In the genomic region with DNA sequence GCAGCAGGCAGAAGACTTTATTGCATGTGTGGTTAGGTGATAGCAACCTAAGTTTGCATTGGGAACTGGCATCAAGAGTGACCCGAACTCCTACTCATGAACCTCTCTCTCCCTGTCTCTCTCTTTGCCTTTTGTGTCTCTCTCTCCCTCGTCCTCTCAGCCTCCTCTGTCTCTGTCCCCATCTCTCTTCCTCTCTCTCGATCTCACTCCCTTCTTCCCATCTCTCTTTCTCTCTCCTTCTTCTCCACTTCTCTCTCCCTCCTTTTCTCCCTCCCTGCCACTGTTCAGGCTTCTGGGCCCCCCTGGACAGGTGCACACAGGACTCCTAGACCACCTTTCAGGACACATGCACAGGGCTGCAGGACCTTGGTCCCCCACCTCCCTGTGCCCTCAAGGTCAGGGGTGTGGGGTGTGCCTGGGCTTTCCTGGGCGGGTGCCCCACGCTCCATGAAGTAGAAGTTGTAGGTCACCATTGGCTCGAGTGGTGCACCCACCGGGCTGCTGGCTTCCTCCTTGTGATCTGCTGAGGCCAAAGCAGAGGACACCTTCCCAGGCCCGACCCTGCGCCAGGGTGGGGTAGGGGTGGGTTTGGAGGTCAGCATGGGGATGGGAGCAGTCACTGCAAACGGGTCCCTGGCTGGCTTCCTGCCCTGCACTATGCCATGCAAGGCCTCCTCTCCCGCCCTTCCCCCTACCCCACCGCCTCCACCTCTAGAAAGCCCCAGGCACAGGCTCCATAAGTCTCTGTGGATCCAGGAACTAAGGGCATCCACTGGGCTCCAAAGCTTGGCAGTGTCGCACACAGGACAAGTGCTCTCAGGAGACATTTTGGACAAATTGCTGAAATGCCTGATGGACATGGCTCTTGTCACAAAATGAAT, we compare ENCODE assay signal across 25 cellular contexts. TPM values are rescaled to one million over a fixed set of nuclear protein-coding genes. Genes with fewer than 3 reads are reported as not detected.
"Had no signal": no experiment of that assay in that cellular context is flagged by ENCODE, and none has a peak within 500 bp of the region (broad histone marks: within the 10 kb centered on the region; RNA-seq: fewer than 3 reads in every experiment).

No MANE protein-coding gene starts in this region.

- H3K27ac Mint-ChIP-seq: IgD-negative memory B cell had no signal

- DNase-seq: KBM-7, MV-4-11, NCI-H1048, NCI-H1105, NCI-H1417, NCI-H1436 treated with DMSO at 0.1 percent for 48 hours, NCI-H1694, NCI-H187 treated with DMSO at 0.1 percent for 48 hours, NCI-H2029 treated with DMSO at 0.1 percent for 48 hours, NCI-H2171 treated with DMSO at 0.1 percent for 48 hours, NCI-H345, NCI-H446 treated with DMSO at 0.1 percent for 48 hours, NCI-H510A treated with DMSO at 0.1 percent for 48 hours, NCI-H526, NCI-H82, PC-3, SHP77, SK-N-SH had no signal

- H3K36me3 Mint-ChIP-seq: IgD-negative memory B cell had no signal

- H3K9me3 ChIP-seq: SK-N-SH had no signal

- H3K4me1 Mint-ChIP-seq: IgD-negative memory B cell had no signal

- H3K27ac ChIP-seq: HL-60, RWPE1 had no signal

- H3K4me3 Mint-ChIP-seq: IgD-negative memory B cell had no signal

RNA-seq across cellular contexts. Expression of a gene that starts 14.9 kb away (rescaled TPM):
- total RNA-seq: LHCN-M2, MCF 10A, OCI-LY7, PC-3, SK-MEL-5 had no signal
- polyA plus RNA-seq: IgD-negative memory B cell, SK-N-SH had no signal

RNA-seq across cellular contexts. Expression of a gene that starts 28.7 kb away (rescaled TPM):
- total RNA-seq: MCF 10A, OCI-LY7, PC-3 had no signal
- polyA plus RNA-seq: IgD-negative memory B cell had no signal

RNA-seq across cellular contexts. Expression of a gene that starts 32.7 kb away (rescaled TPM):
- total RNA-seq: LHCN-M2, MCF 10A, OCI-LY7, PC-3, SK-MEL-5 had no signal
- polyA plus RNA-seq: IgD-negative memory B cell had no signal

RNA-seq across cellular contexts. Expression of a gene that starts 54.5 kb away (rescaled TPM):
- total RNA-seq: LHCN-M2, MCF 10A, OCI-LY7, PC-3 had no signal
- polyA plus RNA-seq: IgD-negative memory B cell had no signal
